In genomic region chr14:20631023-20631820, GRCh38 we compare ENCODE assay signal across 9 cellular contexts. TPM values are rescaled to one million over a fixed set of nuclear protein-coding genes. Genes with fewer than 3 reads are reported as not detected.
DNase-seq lines count a peak whose midpoint lies in the region; ATAC-seq and TF ChIP-seq lines count a peak whose summit lies in the region.
"Had no signal": no experiment of that assay in that cellular context is flagged by ENCODE, and none has a peak within 500 bp of the region (broad histone marks: within the 10 kb centered on the region; RNA-seq: fewer than 3 reads in every experiment).

No MANE protein-coding gene starts in this region.

- peak overlapping the region; percentile 81 for H3K27ac Mint-ChIP-seq in activated CD4-positive, alpha-beta T cell treated with anti-CD3 and anti-CD28 coated beads, Interleukin-2, amount 10 ng/mL, durations not matched to agents 24 days and 14 days
- H3K27ac Mint-ChIP-seq in mesothelial cell of epicardium = peak overlapping the region; percentile 52

- H3K27ac ChIP-seq in thoracic aorta = no peak overlapping the region

- peaks cover 20% of the 10 kb centered on the region for H3K27me3 ChIP-seq in endocrine pancreas (ENCODE audit: control insufficient read depth, insufficient read depth, low read length)
- H3K27me3 ChIP-seq in thoracic aorta (replicated peaks; ENCODE audit: insufficient read depth) = no peaks in the 10 kb centered on the region

- H3K9me3 Mint-ChIP-seq in activated CD4-positive, alpha-beta T cell treated with anti-CD3 and anti-CD28 coated beads, Interleukin-2, amount 10 ng/mL, durations not matched to agents 24 days and 14 days = peaks cover 7% of the 10 kb centered on the region
- peaks cover 16% of the 10 kb centered on the region for H3K9me3 Mint-ChIP-seq in mesothelial cell of epicardium

- DNase-seq in GM12864 (ENCODE audit: low read depth) = no peak
- DNase-seq in NCI-H1930 (lab: John Stamatoyannopoulos, UW) = peak; percentile 19 to 55
- DNase-seq in activated CD4-positive, alpha-beta T cell treated with anti-CD3 and anti-CD28 coated beads, Interleukin-2, amount 10 ng/mL, durations not matched to agents 24 days and 14 days = peak; percentile 82
- DNase-seq in mesothelial cell of epicardium (ENCODE audit: low spot score in 2 of 2, unreplicated experiment in 2 of 2) = peak in 1 of 2 experiments; percentile 61
- DNase-seq in thoracic aorta (ENCODE audit: low spot score) = no peak
- DNase-seq in cerebellar nuclear complex (lab: John Stamatoyannopoulos, UW) = no peak

- no peak overlapping the region for H3K9ac ChIP-seq in endocrine pancreas (ENCODE audit: control insufficient read depth, insufficient read depth, low read length)

- H3K4me1 ChIP-seq in endocrine pancreas (ENCODE audit: control insufficient read depth, insufficient read depth, low read length) = no peaks in the 10 kb centered on the region
- peaks cover 19 to 30% of the 10 kb centered on the region in 2 donors for H3K4me1 ChIP-seq in thoracic aorta (ENCODE audit: control insufficient read depth in 1 of 2, low read depth in 2 of 2)

- H3K36me3 Mint-ChIP-seq in activated CD4-positive, alpha-beta T cell treated with anti-CD3 and anti-CD28 coated beads, Interleukin-2, amount 10 ng/mL, durations not matched to agents 24 days and 14 days (ENCODE audit: low read depth) = peaks cover 4% of the 10 kb centered on the region
- H3K36me3 Mint-ChIP-seq in mesothelial cell of epicardium = no peaks in the 10 kb centered on the region

- no peak for TF ChIP-seq CTCF in GM12864 (IDR thresholded peaks at IDR 0.05; ENCODE audit: low read depth, low read length, missing control alignments)
- no peak for TF ChIP-seq CTCF in mesothelial cell of epicardium (IDR thresholded peaks at IDR 0.05; ENCODE audit: unreplicated experiment)
- TF ChIP-seq CTCF in thoracic aorta (IDR thresholded peaks at IDR 0.05) = no peak

- no peak for ATAC-seq in thoracic aorta (ENCODE audit: insufficient number of reproducible peaks, low FRiP score, low read depth)
- ATAC-seq in HG03045 (IDR thresholded peaks at IDR 0.05; ENCODE audit: unreplicated experiment) = no peak

- intact Hi-C loops in activated CD4-positive, alpha-beta T cell treated with anti-CD3 and anti-CD28 coated beads, Interleukin-2, amount 10 ng/mL, durations not matched to agents 24 days and 14 days (cut with micrococcal nuclease) = loop anchor here (5.0 kb wide), 1 partner anchor 341 kb away; no protein-coding TSS in a partner anchor

- peaks cover 49% of the 10 kb centered on the region for H3K4me1 Mint-ChIP-seq in activated CD4-positive, alpha-beta T cell treated with anti-CD3 and anti-CD28 coated beads, Interleukin-2, amount 10 ng/mL, durations not matched to agents 24 days and 14 days
- H3K4me1 Mint-ChIP-seq in mesothelial cell of epicardium = peaks cover 41% of the 10 kb centered on the region

- H3K9me3 ChIP-seq in endocrine pancreas (ENCODE audit: control insufficient read depth, low read length) = no peaks in the 10 kb centered on the region
- no peaks in the 10 kb centered on the region for H3K9me3 ChIP-seq in thoracic aorta

- H3K4me3 ChIP-seq in GM12864 (ENCODE audit: low read depth, low read length) = peak overlapping the region; percentile 51
- peak overlapping the region; percentile 20 for H3K4me3 ChIP-seq in endocrine pancreas (ENCODE audit: control insufficient read depth, insufficient read depth, low read length)
- peak overlapping the region; percentile 68 for H3K4me3 ChIP-seq in thoracic aorta

- H3K36me3 ChIP-seq in endocrine pancreas (ENCODE audit: control insufficient read depth, insufficient read depth, low read length) (no peaks in the 10 kb centered on the region), thoracic aorta (no peaks in the 10 kb centered on the region)

- peaks cover 82% of the 10 kb centered on the region for H3K27me3 Mint-ChIP-seq in activated CD4-positive, alpha-beta T cell treated with anti-CD3 and anti-CD28 coated beads, Interleukin-2, amount 10 ng/mL, durations not matched to agents 24 days and 14 days
- peaks cover 89% of the 10 kb centered on the region for H3K27me3 Mint-ChIP-seq in mesothelial cell of epicardium (ENCODE audit: low read depth)

- peak overlapping the region; percentile 88 for H3K4me3 Mint-ChIP-seq in activated CD4-positive, alpha-beta T cell treated with anti-CD3 and anti-CD28 coated beads, Interleukin-2, amount 10 ng/mL, durations not matched to agents 24 days and 14 days
- H3K4me3 Mint-ChIP-seq in mesothelial cell of epicardium = peak overlapping the region; percentile 77

RNA-seq across cellular contexts. Expression of gene OR6S1, which starts 10.3 kb away (rescaled TPM):
- not detected in 2 replicates for total RNA-seq in activated CD4-positive, alpha-beta T cell treated with anti-CD3 and anti-CD28 coated beads, Interleukin-2, amount 10 ng/mL, durations not matched to agents 24 days and 14 days
- total RNA-seq in mesothelial cell of epicardium (not detected in 3 replicates), thoracic aorta (not detected)
- total RNA-seq: activated CD8-positive, alpha-beta memory T cell treated with anti-CD3 and anti-CD28 coated beads for 36 hours had no signal

RNA-seq across cellular contexts. Expression of gene RNASE12, which starts 40.0 kb away (rescaled TPM):
- not detected in 2 replicates for total RNA-seq in activated CD4-positive, alpha-beta T cell treated with anti-CD3 and anti-CD28 coated beads, Interleukin-2, amount 10 ng/mL, durations not matched to agents 24 days and 14 days
- not detected in 3 replicates for total RNA-seq in mesothelial cell of epicardium
- not detected for total RNA-seq in thoracic aorta
- total RNA-seq: activated CD8-positive, alpha-beta memory T cell treated with anti-CD3 and anti-CD28 coated beads for 36 hours had no signal

RNA-seq across cellular contexts. Expression of gene RNASE11, which starts 43.4 kb away (rescaled TPM):
- total RNA-seq in activated CD4-positive, alpha-beta T cell treated with anti-CD3 and anti-CD28 coated beads, Interleukin-2, amount 10 ng/mL, durations not matched to agents 24 days and 14 days = not detected in 2 replicates
- total RNA-seq in mesothelial cell of epicardium = not detected in 3 replicates
- total RNA-seq in thoracic aorta = not detected
- total RNA-seq: activated CD8-positive, alpha-beta memory T cell treated with anti-CD3 and anti-CD28 coated beads for 36 hours had no signal

RNA-seq across cellular contexts. Expression of gene RNASE4, which starts 53.1 kb away (rescaled TPM):
- total RNA-seq in activated CD4-positive, alpha-beta T cell treated with anti-CD3 and anti-CD28 coated beads, Interleukin-2, amount 10 ng/mL, durations not matched to agents 24 days and 14 days = 0.24 and 0.26 TPM in 2 replicates
- 4.6 to 6.2 TPM (median 5.3 TPM) in 3 replicates for total RNA-seq in mesothelial cell of epicardium
- total RNA-seq in thoracic aorta = 10 to 100 TPM; 45.6 to 66.4 TPM

RNA-seq across cellular contexts. Expression of gene ANG, which starts 57.3 kb away (rescaled TPM):
- not detected in 2 replicates for total RNA-seq in activated CD4-positive, alpha-beta T cell treated with anti-CD3 and anti-CD28 coated beads, Interleukin-2, amount 10 ng/mL, durations not matched to agents 24 days and 14 days
- 3.7 to 5.4 TPM (median 3.8 TPM) in 3 replicates for total RNA-seq in mesothelial cell of epicardium
- 10 to 100 TPM; 13.5 to 15.7 TPM for total RNA-seq in thoracic aorta

Comparison
In these comparisons a context has a peak if more than half of its experiments do, and no peak if none do; other contexts are left out.
1. DNase-seq: peak in NCI-H1930 (2 of 2) and activated CD4-positive, alpha-beta T cell treated with anti-CD3 and anti-CD28 coated beads, Interleukin-2, amount 10 ng/mL, durations not matched to agents 24 days and 14 days (single experiment); none in GM12864 (single experiment), thoracic aorta (single experiment) and cerebellar nuclear complex (0 of 2).
2. Peak in every context shown above with its lines, with median percentiles within 50 percentile points of each other: H3K4me3 ChIP-seq.